In genomic region chr5:163496286-163496685, GRCh38 we compare ENCODE assay signal across 26 cellular contexts. TPM values are rescaled to one million over a fixed set of nuclear protein-coding genes. Genes with fewer than 3 reads are reported as not detected.
A peak's percentile ranks its signal among the peaks of the same experiment; 100 is the strongest.
DNase-seq lines count a peak whose midpoint lies in the region; ATAC-seq and TF ChIP-seq lines count a peak whose summit lies in the region.
"Had no signal": no experiment of that assay in that cellular context is flagged by ENCODE, and none has a peak within 500 bp of the region (broad histone marks: within the 10 kb centered on the region; RNA-seq: fewer than 3 reads in every experiment).

No MANE protein-coding gene starts in this region.

- no TSS peak for BruUV-seq in PC-3 (replicated peaks; lab: Mats Ljungman, UMichigan)

- H3K36me3 Mint-ChIP-seq in GM23338 (ENCODE audit: low read depth): peaks cover 14% of the 10 kb centered on the region
- no peaks in the 10 kb centered on the region for H3K36me3 Mint-ChIP-seq in CD8-positive, alpha-beta T cell
- H3K36me3 Mint-ChIP-seq: naive thymus-derived CD8-positive, alpha-beta T cell had no signal

- peaks cover 16% of the 10 kb centered on the region for H3K36me3 ChIP-seq in PC-3 (ENCODE audit: low read depth, low read length)
- peaks cover 16% of the 10 kb centered on the region for H3K36me3 ChIP-seq in GM23338 (ENCODE audit: insufficient read depth)
- no peaks in the 10 kb centered on the region for H3K36me3 ChIP-seq in CD8-positive, alpha-beta T cell (ENCODE audit: insufficient read depth, low read length)
- H3K36me3 ChIP-seq: ascending aorta, left lung had no signal

- POLR2A ChIA-PET in PC-3 (lab: Charles Lee; ENCODE audit: unreplicated experiment): interaction anchor here (0.5 kb wide), 1 partner anchor 36 kb away, joined by 3 read pairs; the partner anchor contains the start of gene NUDCD2
- POLR2A ChIA-PET in CD8-positive, alpha-beta T cell (lab: Charles Lee): interaction anchor here (0.7 to 1.1 kb wide), 2 partner anchors 37 to 163 kb away, joined by 3 to 4 read pairs; partner anchors contain the start of gene NUDCD2

- H4K20me1 ChIP-seq in PC-3 (ENCODE audit: low read length) (no peaks in the 10 kb centered on the region), GM23338 (replicated peaks; ENCODE audit: insufficient read depth) (no peaks in the 10 kb centered on the region)

- no peaks in the 10 kb centered on the region for H3K27me3 Mint-ChIP-seq in GM23338 (ENCODE audit: insufficient read depth, low read depth, poor library complexity)
- H3K27me3 Mint-ChIP-seq in CD8-positive, alpha-beta T cell (ENCODE audit: low read depth): no peaks in the 10 kb centered on the region
- H3K27me3 Mint-ChIP-seq: activated T-helper 17 cell treated with anti-CD3 and anti-CD28 coated beads, Interleukin-2, amount 50 U/mL, for 72 hours had no signal

- H3K27ac ChIP-seq in PC-3 (ENCODE audit: low read length): no peak overlapping the region
- no peak overlapping the region for H3K27ac ChIP-seq in GM23338 (ENCODE audit: low read depth)
- H3K27ac ChIP-seq in CD8-positive, alpha-beta T cell (ENCODE audit: low read depth, low read length): no peak overlapping the region
- H3K27ac ChIP-seq: ascending aorta, heart left ventricle, left lung had no signal

- no peak overlapping the region for H3K9ac ChIP-seq in PC-3 (ENCODE audit: low read length)

- no peaks in the 10 kb centered on the region for H3K9me3 Mint-ChIP-seq in GM23338
- H3K9me3 Mint-ChIP-seq in CD8-positive, alpha-beta T cell: no peaks in the 10 kb centered on the region
- H3K9me3 Mint-ChIP-seq: activated naive CD4-positive, alpha-beta T cell treated with anti-CD3 and anti-CD28 coated beads, Interleukin-2, amount 50 U/mL, for 72 hours; activated T-helper 17 cell treated with anti-CD3 and anti-CD28 coated beads, Interleukin-2, amount 50 U/mL, for 72 hours; naive thymus-derived CD8-positive, alpha-beta T cell; stimulated activated effector memory CD8-positive, alpha-beta T cell treated with anti-CD3 and anti-CD28 coated beads, Interleukin-12 subunit alpha, Interleukin-12 subunit beta, amount 100 ng/mL, for 72 hours had no signal

- DNase-seq in EH (ENCODE audit: low read depth): peak; percentile 50
- DNase-seq in PC-3: peak; percentile 19
- peak; percentile 16 to 67 for DNase-seq in cardiac fibroblast (ENCODE audit: low read depth in 2 of 2)
- DNase-seq in kidney tubule cell (ENCODE audit: low spot score): peak; percentile 62
- DNase-seq in NCI-H1105 treated with DMSO at 0.1 percent for 48 hours (lab: John Stamatoyannopoulos, UW): no peak
- no peak for DNase-seq in GM23338 (ENCODE audit: low spot score)
- DNase-seq in left colon: no peak
- DNase-seq in CD8-positive, alpha-beta T cell: no peak
- DNase-seq: activated CD4-positive, alpha-beta T cell treated with anti-CD3 and anti-CD28 coated beads, Interleukin-2, amount 50 U/mL, for 4 hours; activated CD8-positive, alpha-beta memory T cell treated with anti-CD3 and anti-CD28 coated beads, Interleukin-2, amount 50 U/mL, for 4 hours; heart left ventricle; left lung; MM.1S; naive thymus-derived CD8-positive, alpha-beta T cell; NCI-H146; NCI-H524 treated with DMSO at 0.1 percent for 48 hours; occipital lobe; retina; RPMI8226; stimulated activated CD4-positive, alpha-beta T cell treated with anti-CD3 and anti-CD28 coated beads, Interleukin-2, amount 100 ng/mL, for 48 hours had no signal

- H3K27ac Mint-ChIP-seq in GM23338: no peak overlapping the region
- H3K27ac Mint-ChIP-seq in CD8-positive, alpha-beta T cell: no peak overlapping the region
- H3K27ac Mint-ChIP-seq: activated naive CD4-positive, alpha-beta T cell treated with anti-CD3 and anti-CD28 coated beads, Interleukin-2, amount 50 U/mL, for 72 hours; activated T-helper 17 cell treated with anti-CD3 and anti-CD28 coated beads, Interleukin-2, amount 50 U/mL, for 72 hours; CD14-positive monocyte; mesothelial cell of epicardium; naive thymus-derived CD8-positive, alpha-beta T cell; stimulated activated effector memory CD8-positive, alpha-beta T cell treated with anti-CD3 and anti-CD28 coated beads, Interleukin-12 subunit alpha, Interleukin-12 subunit beta, amount 100 ng/mL, for 72 hours had no signal

- H3K79me2 ChIP-seq in PC-3 (ENCODE audit: low read length): no peaks in the 10 kb centered on the region
- no peaks in the 10 kb centered on the region for H3K79me2 ChIP-seq in GM23338 (replicated peaks; ENCODE audit: insufficient read depth)

- H3K4me2 ChIP-seq in PC-3 (ENCODE audit: low read length) (no peak overlapping the region), GM23338 (no peak overlapping the region)

- TF ChIP-seq CTCF in PC-3 (conservative IDR thresholded peaks at IDR 0.05; ENCODE audit: low read depth, low read length): no peak
- TF ChIP-seq CTCF in cardiac fibroblast (IDR thresholded peaks at IDR 0.05; ENCODE audit: low read depth, low read length): no peak
- TF ChIP-seq CTCF in GM23338 (conservative IDR thresholded peaks at IDR 0.05; ENCODE audit: low read depth in 2 of 2): no peak
- TF ChIP-seq CTCF in CD8-positive, alpha-beta T cell (IDR thresholded peaks at IDR 0.05): no peak

- H3K4me1 Mint-ChIP-seq in GM23338: no peaks in the 10 kb centered on the region
- H3K4me1 Mint-ChIP-seq in CD8-positive, alpha-beta T cell (ENCODE audit: low read depth): no peaks in the 10 kb centered on the region
- H3K4me1 Mint-ChIP-seq: activated T-helper 17 cell treated with anti-CD3 and anti-CD28 coated beads, Interleukin-2, amount 50 U/mL, for 72 hours; CD14-positive monocyte; mesothelial cell of epicardium; naive thymus-derived CD8-positive, alpha-beta T cell; stimulated activated effector memory CD8-positive, alpha-beta T cell treated with anti-CD3 and anti-CD28 coated beads, Interleukin-12 subunit alpha, Interleukin-12 subunit beta, amount 100 ng/mL, for 72 hours had no signal

- intact Hi-C loops in PC-3 (cut with micrococcal nuclease) (no loop called here), left colon (cut with DNase I, micrococcal nuclease) (no loop called here)
- intact Hi-C loops in CD8-positive, alpha-beta T cell (cut with DNase I, micrococcal nuclease): no loop called here

- no peaks in the 10 kb centered on the region for H3K4me1 ChIP-seq in PC-3 (ENCODE audit: insufficient read depth, low read length)
- H3K4me1 ChIP-seq in GM23338 (ENCODE audit: insufficient read depth): no peaks in the 10 kb centered on the region
- H3K4me1 ChIP-seq in CD8-positive, alpha-beta T cell (ENCODE audit: insufficient read depth, low read length): no peaks in the 10 kb centered on the region
- H3K4me1 ChIP-seq: ascending aorta, heart left ventricle, left lung had no signal

- no peak overlapping the region for H3K4me3 Mint-ChIP-seq in GM23338
- H3K4me3 Mint-ChIP-seq in CD8-positive, alpha-beta T cell: no peak overlapping the region
- H3K4me3 Mint-ChIP-seq: activated T-helper 17 cell treated with anti-CD3 and anti-CD28 coated beads, Interleukin-2, amount 50 U/mL, for 72 hours; CD14-positive monocyte; mesothelial cell of epicardium; naive thymus-derived CD8-positive, alpha-beta T cell; stimulated activated effector memory CD8-positive, alpha-beta T cell treated with anti-CD3 and anti-CD28 coated beads, Interleukin-12 subunit alpha, Interleukin-12 subunit beta, amount 100 ng/mL, for 72 hours had no signal

- H3F3A ChIP-seq in PC-3 (ENCODE audit: low read length, unreplicated experiment) (no peaks in the 10 kb centered on the region), GM23338 (replicated peaks; ENCODE audit: low read depth) (no peaks in the 10 kb centered on the region)

- H3K27me3 ChIP-seq in PC-3 (ENCODE audit: low read length) (no peaks in the 10 kb centered on the region), GM23338 (ENCODE audit: insufficient read depth) (no peaks in the 10 kb centered on the region)
- H3K27me3 ChIP-seq in CD8-positive, alpha-beta T cell (ENCODE audit: insufficient read depth, low read length): no peaks in the 10 kb centered on the region
- H3K27me3 ChIP-seq: ascending aorta, heart left ventricle, left lung had no signal

- H3K9me2 ChIP-seq in PC-3 (replicated peaks; ENCODE audit: low read length) (no peaks in the 10 kb centered on the region), GM23338 (ENCODE audit: insufficient read depth) (no peaks in the 10 kb centered on the region)

- no peaks in the 10 kb centered on the region for H3K9me3 ChIP-seq in PC-3 (ENCODE audit: low read length)
- H3K9me3 ChIP-seq in CD8-positive, alpha-beta T cell (ENCODE audit: low read length): no peaks in the 10 kb centered on the region
- H3K9me3 ChIP-seq: ascending aorta, heart left ventricle, left lung had no signal

- H2AFZ ChIP-seq in PC-3 (ENCODE audit: low read length): no peak overlapping the region
- H2AFZ ChIP-seq in GM23338: no peak overlapping the region

- ATAC-seq in PC-3 (peak; percentile 54; the same call in 1 of the 2 replicates), GM23338 (no peak), left colon (no peak)
- no peak for ATAC-seq in CD8-positive, alpha-beta T cell
- ATAC-seq: activated naive CD4-positive, alpha-beta T cell treated with anti-CD3 and anti-CD28 coated beads, Interleukin-2, amount 50 U/mL, for 72 hours; activated T-helper 17 cell treated with anti-CD3 and anti-CD28 coated beads, Interleukin-2, amount 50 U/mL, for 72 hours; heart left ventricle; left lung; naive thymus-derived CD8-positive, alpha-beta T cell; stimulated activated effector memory CD8-positive, alpha-beta T cell treated with anti-CD3 and anti-CD28 coated beads, Interleukin-12 subunit alpha, Interleukin-12 subunit beta, amount 100 ng/mL, for 72 hours had no signal

- CTCF ChIA-PET in PC-3 (lab: Charles Lee): no interaction called here
- CTCF ChIA-PET in CD8-positive, alpha-beta T cell (lab: Charles Lee): interaction anchor here (1.1 to 1.8 kb wide), 2 partner anchors 11 to 38 kb away, joined by 3 to 4 read pairs; no protein-coding TSS in a partner anchor

- H3K4me3 ChIP-seq in PC-3 (ENCODE audit: low read length) (no peak overlapping the region), cardiac fibroblast (replicated peaks in 1 of 2; ENCODE audit: low read depth in 2 of 2, low read length in 2 of 2) (no peak overlapping the region), GM23338 (no peak overlapping the region)
- H3K4me3 ChIP-seq in CD8-positive, alpha-beta T cell (ENCODE audit: low read depth, low read length): no peak overlapping the region
- H3K4me3 ChIP-seq: ascending aorta, heart left ventricle, left lung had no signal

RNA-seq across cellular contexts. Expression of gene MAT2B, which starts 9.1 kb away (rescaled TPM):
- total RNA-seq in PC-3 (2014; rRNA removed) (24.3 and 25.6 TPM in 2 replicates), left colon (10 to 100 TPM; 63.3 to 69.9 TPM)
- 110 and 120 TPM in 2 replicates for total RNA-seq in GM23338 (2014; rRNA removed; shearing (Covaris generic))
- polyA plus RNA-seq in GM23338 (2016; fragmentation: Nextera tagmentation; extraction: Ambion mirVana): 75.7 and 81.4 TPM in 2 replicates
- 10 to 100 TPM; 25.1 to 31.4 TPM for total RNA-seq in CD8-positive, alpha-beta T cell

RNA-seq across cellular contexts. Expression of gene HMMR, which starts 35.9 kb away (rescaled TPM):
- total RNA-seq in PC-3 (2014; rRNA removed) (44.8 and 74.6 TPM in 2 replicates), left colon (1 to 10 TPM; 3.0 to 7.4 TPM)
- total RNA-seq in GM23338 (2014; rRNA removed; shearing (Covaris generic)): 54.8 and 77.9 TPM in 2 replicates
- polyA plus RNA-seq in GM23338 (2016; fragmentation: Nextera tagmentation; extraction: Ambion mirVana): 120 and 163 TPM in 2 replicates
- under 1 TPM; 0.67 to 0.76 TPM for total RNA-seq in CD8-positive, alpha-beta T cell
- total RNA-seq: ascending aorta had no signal

RNA-seq across cellular contexts. Expression of gene NUDCD2, which starts 36.4 kb away (rescaled TPM):
- total RNA-seq in PC-3 (2014; rRNA removed) (28.3 and 31.2 TPM in 2 replicates), left colon (10 to 100 TPM; 15.9 to 19.1 TPM)
- total RNA-seq in GM23338 (2014; rRNA removed; shearing (Covaris generic)): 14.6 and 23.2 TPM in 2 replicates
- 112 and 123 TPM in 2 replicates for polyA plus RNA-seq in GM23338 (2016; fragmentation: Nextera tagmentation; extraction: Ambion mirVana)
- total RNA-seq in CD8-positive, alpha-beta T cell: 10 to 100 TPM; 16.5 to 17.7 TPM

RNA-seq across cellular contexts. Expression of gene CCNG1, which starts 58.9 kb away (rescaled TPM):
- total RNA-seq in PC-3 (2014; rRNA removed) (60.9 and 70.0 TPM in 2 replicates), left colon (100 to 1,000 TPM; 162 to 196 TPM)
- 487 and 496 TPM in 2 replicates for total RNA-seq in GM23338 (2014; rRNA removed; shearing (Covaris generic))
- polyA plus RNA-seq in GM23338 (2016; fragmentation: Nextera tagmentation; extraction: Ambion mirVana): 431 and 489 TPM in 2 replicates
- total RNA-seq in CD8-positive, alpha-beta T cell: 100 to 1,000 TPM; 114 to 126 TPM

Comparison
In these comparisons a context has a peak if more than half of its experiments do, and no peak if none do; other contexts are left out.
1. DNase-seq: peak in EH (single experiment), PC-3 (single experiment), cardiac fibroblast (2 of 2) and kidney tubule cell (single experiment); none in NCI-H1105 treated with DMSO at 0.1 percent for 48 hours (single experiment), GM23338 (single experiment), left colon (0 of 2) and CD8-positive, alpha-beta T cell (0 of 7).